Comparison of ENCODE assay signal across 8 cellular contexts in the genomic region with DNA sequence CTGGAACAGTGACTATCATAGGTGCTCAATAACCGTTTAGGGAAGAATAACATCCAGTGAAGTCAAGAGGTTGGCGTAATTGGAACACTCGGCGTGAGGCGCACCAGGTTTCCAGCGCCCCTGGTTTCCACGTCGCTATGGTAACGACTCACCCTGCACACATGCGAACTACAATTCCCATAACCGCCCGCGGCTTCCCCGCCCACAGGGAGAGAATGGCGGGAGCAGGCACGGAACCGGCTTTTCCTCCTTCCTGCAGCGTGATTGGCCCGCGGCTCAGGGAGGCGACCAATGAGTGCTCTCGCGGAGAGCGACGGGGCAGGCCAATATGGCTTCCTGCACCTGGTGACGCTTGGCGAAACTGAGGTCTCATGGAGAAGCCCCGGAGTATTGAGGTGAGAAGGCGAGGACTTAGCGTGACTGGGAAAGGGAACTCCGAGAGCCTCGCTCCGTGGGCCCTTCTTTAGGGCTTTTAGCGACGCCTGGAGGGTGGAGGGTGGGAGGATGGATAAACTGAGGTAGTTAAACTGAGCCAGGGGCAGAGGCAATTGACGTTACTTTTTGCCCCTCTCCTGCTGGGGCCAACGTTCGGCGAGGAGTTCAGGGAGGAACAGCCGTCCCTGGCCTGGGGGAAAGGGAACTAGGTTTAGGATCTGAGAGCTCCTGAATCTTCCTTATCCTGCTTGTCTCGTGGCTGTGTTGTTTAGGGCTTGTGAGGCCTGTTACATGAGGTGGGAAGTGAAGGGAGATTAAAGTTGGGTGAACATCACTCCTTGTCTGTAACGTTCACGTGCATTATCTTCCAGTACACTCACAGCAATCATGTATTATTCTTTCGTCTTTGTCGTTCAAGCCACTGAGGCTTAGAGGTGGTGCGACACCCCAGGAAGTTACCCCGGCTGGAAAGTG. TPM values are rescaled to one million over a fixed set of nuclear protein-coding genes. Genes with fewer than 3 reads are reported as not detected.
DNase-seq lines count a peak whose midpoint lies in the region; TF ChIP-seq lines count a peak whose summit lies in the region.

A gene (plus strand): TSS at position 321 of the 909 bp plus-strand sequence. CDS start 51 bp downstream, at position 372.

- H3T11ph ChIP-seq in H9 (ENCODE audit: low read length): no peak within 1 kb of the TSS

- no peak within 1 kb of the TSS for H2BK5ac ChIP-seq in H9 (ENCODE audit: insufficient read length, low read length)

- H3K9me3 Mint-ChIP-seq in H9 (no peaks in the 10 kb centered on the region; a peak in 1 of 5 replicates), nephron (no peaks in the 10 kb centered on the region)
- no peaks in the 10 kb centered on the region for H3K9me3 Mint-ChIP-seq in stimulated activated naive CD8-positive, alpha-beta T cell treated with anti-CD3 and anti-CD28 coated beads, Interleukin-15, Interleukin-2, amounts not matched to agents 100 ng/mL and 50 ng/mL, for 24 hours

- peak within 1 kb of the TSS; percentile 91 for H3K18ac ChIP-seq in H9 (ENCODE audit: insufficient read length, low read depth, low read length)

- no peak within 1 kb of the TSS for H3K4ac ChIP-seq in H9 (ENCODE audit: low read depth, low read length)

- no peak within 1 kb of the TSS for H2AFZ ChIP-seq in H9 (ENCODE audit: low read length)

- H3K79me2 ChIP-seq in H9 (ENCODE audit: insufficient read depth, low read length): no peaks in the 10 kb centered on the region; the same call in 1 of the 2 replicates

- H2BK20ac ChIP-seq in H9 (ENCODE audit: low read depth, low read length, poor library complexity, severe bottlenecking): no peak within 1 kb of the TSS

- peak within 1 kb of the TSS; percentile 13 for H4K5ac ChIP-seq in H9 (ENCODE audit: insufficient read length, low read depth, low read length)

- H3K9ac ChIP-seq in H9 (ENCODE audit: extremely low read depth, insufficient read length, low read length): peak within 1 kb of the TSS; percentile 95

- H3K4me1 ChIP-seq in H9 (ENCODE audit: insufficient read depth, low read length): no peaks in the 10 kb centered on the region

- H3K9me3 ChIP-seq in H9 (ENCODE audit: control insufficient read depth, low read depth, low read length) (no peaks in the 10 kb centered on the region), MG63 (no peaks in the 10 kb centered on the region)

- no peaks in the 10 kb centered on the region for H3K27me3 ChIP-seq in H9 (ENCODE audit: insufficient read depth, low read length)
- no peaks in the 10 kb centered on the region for H3K27me3 ChIP-seq in MG63

- H3K14ac ChIP-seq in H9 (ENCODE audit: insufficient read depth, low read length): peak within 1 kb of the TSS; percentile 85

- H3K27ac ChIP-seq in H9 (ENCODE audit: insufficient read length, low read depth, low read length): no peak within 1 kb of the TSS

- no peak within 1 kb of the TSS for H2BK15ac ChIP-seq in H9 (ENCODE audit: low read depth, low read length)

- no peaks in the 10 kb centered on the region for H4K20me1 ChIP-seq in H9 (ENCODE audit: control insufficient read depth, insufficient read depth, insufficient read length)

- peak within 1 kb of the TSS; percentile 83 for H3K4me2 ChIP-seq in H9 (ENCODE audit: insufficient read depth, insufficient read length, low read length)

- H3K4me3 ChIP-seq in MG63 (peak within 1 kb of the TSS; percentile 81), fibroblast of the aortic adventitia (ENCODE audit: low read depth, low read length) (peak within 1 kb of the TSS; percentile 100)

- TF ChIP-seq CTCF in H9 (conservative IDR thresholded peaks at IDR 0.05) (no peak), fibroblast of the aortic adventitia (IDR thresholded peaks at IDR 0.05; ENCODE audit: insufficient read depth, low read length) (no peak), nephron (IDR thresholded peaks at IDR 0.05; ENCODE audit: unreplicated experiment in 3 of 3) (no peak)

- H4K8ac ChIP-seq in H9 (replicated peaks; ENCODE audit: insufficient read length, low read depth, low read length): no peak within 1 kb of the TSS

- H2AK5ac ChIP-seq in H9 (ENCODE audit: insufficient read length, low read length): no peak within 1 kb of the TSS

- H4K91ac ChIP-seq in H9 (ENCODE audit: insufficient read length, low read depth, low read length): no peak within 1 kb of the TSS

- H3K27ac Mint-ChIP-seq in H9 (peak within 1 kb of the TSS; percentile 97 to 99 (median 99)), nephron (peak within 1 kb of the TSS; percentile 71 to 92 (median 89))
- peak within 1 kb of the TSS; percentile 95 for H3K27ac Mint-ChIP-seq in stimulated activated naive CD8-positive, alpha-beta T cell treated with anti-CD3 and anti-CD28 coated beads, Interleukin-15, Interleukin-2, amounts not matched to agents 100 ng/mL and 50 ng/mL, for 24 hours

- H3K36me3 Mint-ChIP-seq in H9 (ENCODE audit: insufficient read depth in 1 of 3, low read depth in 3 of 3): peaks cover 5 to 10% (median 6%) of the 10 kb centered on the region in 3 experiments; a peak in 6 of 7 replicates
- H3K36me3 Mint-ChIP-seq in nephron (ENCODE audit: low read depth): peaks cover 7% of the 10 kb centered on the region
- H3K36me3 Mint-ChIP-seq in stimulated activated naive CD8-positive, alpha-beta T cell treated with anti-CD3 and anti-CD28 coated beads, Interleukin-15, Interleukin-2, amounts not matched to agents 100 ng/mL and 50 ng/mL, for 24 hours (ENCODE audit: low read depth): peaks cover 18% of the 10 kb centered on the region

- H3K23me2 ChIP-seq in H9 (ENCODE audit: insufficient read length, low read depth, low read length, poor library complexity, severe bottlenecking): peaks cover 11% of the 10 kb centered on the region

- H3K27me3 Mint-ChIP-seq in H9 (ENCODE audit: low read depth): peaks cover 20% of the 10 kb centered on the region
- H3K27me3 Mint-ChIP-seq in nephron (ENCODE audit: low read depth): peaks cover 28% of the 10 kb centered on the region
- H3K27me3 Mint-ChIP-seq in stimulated activated naive CD8-positive, alpha-beta T cell treated with anti-CD3 and anti-CD28 coated beads, Interleukin-15, Interleukin-2, amounts not matched to agents 100 ng/mL and 50 ng/mL, for 24 hours: peaks cover 16% of the 10 kb centered on the region

- no CpG with 5 or more reads among the region's 47 CpGs for WGBS in H9 (ENCODE audit: extremely low coverage, insufficient read length, low lambda C conversion rate)

- H3K36me3 ChIP-seq in MG63: peaks cover 10% of the 10 kb centered on the region

- H2BK120ac ChIP-seq in H9 (ENCODE audit: low read depth, low read length, poor library complexity, severe bottlenecking): no peak within 1 kb of the TSS

- H3K56ac ChIP-seq in H9 (ENCODE audit: insufficient read length, low read depth, low read length): no peak within 1 kb of the TSS

- no peak within 1 kb of the TSS for H2BK12ac ChIP-seq in H9 (ENCODE audit: insufficient read length, low read depth, low read length)

- H3K4me3 Mint-ChIP-seq in H9 (peak within 1 kb of the TSS; percentile 92 to 94), nephron (peak within 1 kb of the TSS; percentile 85 to 97 (median 93))
- peak within 1 kb of the TSS; percentile 95 for H3K4me3 Mint-ChIP-seq in stimulated activated naive CD8-positive, alpha-beta T cell treated with anti-CD3 and anti-CD28 coated beads, Interleukin-15, Interleukin-2, amounts not matched to agents 100 ng/mL and 50 ng/mL, for 24 hours

- peak; percentile 98 for DNase-seq in ELR (ENCODE audit: low read depth)
- DNase-seq in H9: peak; percentile 99
- peak; percentile 97 for DNase-seq in MG63
- DNase-seq in SHP77 treated with DMSO at 0.1 percent for 48 hours (lab: John Stamatoyannopoulos, UW): peak; percentile 93
- peak; percentile 100 for DNase-seq in activated effector memory CD4-positive, alpha-beta T cell treated with anti-CD3 and anti-CD28 coated beads, Interleukin-2, amount 50 U/mL, for 16 hours
- peak; percentile 91 for DNase-seq in fibroblast of the aortic adventitia (ENCODE audit: low read depth)

- no peaks in the 10 kb centered on the region for H3K79me1 ChIP-seq in H9 (ENCODE audit: insufficient read depth, low read depth, low read length, poor library complexity, severe bottlenecking)

- H3K23ac ChIP-seq in H9 (ENCODE audit: insufficient read length, low read depth, low read length): no peak within 1 kb of the TSS

- H3K4me1 Mint-ChIP-seq in H9: peaks cover 2 to 14% of the 10 kb centered on the region in 2 experiments
- H3K4me1 Mint-ChIP-seq in nephron: peaks cover 7% of the 10 kb centered on the region
- peaks cover 30% of the 10 kb centered on the region for H3K4me1 Mint-ChIP-seq in stimulated activated naive CD8-positive, alpha-beta T cell treated with anti-CD3 and anti-CD28 coated beads, Interleukin-15, Interleukin-2, amounts not matched to agents 100 ng/mL and 50 ng/mL, for 24 hours (ENCODE audit: low read depth)

RNA-seq across cellular contexts. Expression of the gene that starts here (rescaled TPM):
- total RNA-seq in H9 (2021) (33.6 and 34.9 TPM in 2 replicates), fibroblast of the aortic adventitia (ENCODE audit: low replicate concordance) (19.6 and 23.9 TPM in 2 replicates)
- total RNA-seq in MG63 (2014; rRNA removed; shearing (Covaris generic); ENCODE audit: low replicate concordance): 17.4 and 30.3 TPM in 2 replicates
